25 cellular contexts compared by ENCODE assay signal in genomic region chr15:68786753-68787152, GRCh38. TPM values are rescaled to one million over a fixed set of nuclear protein-coding genes. Genes with fewer than 3 reads are reported as not detected.
DNase-seq lines count a peak whose midpoint lies in the region; ATAC-seq and TF ChIP-seq lines count a peak whose summit lies in the region.
"Had no signal": no experiment of that assay in that cellular context is flagged by ENCODE, and none has a peak within 500 bp of the region (broad histone marks: within the 10 kb centered on the region; RNA-seq: fewer than 3 reads in every experiment).

No MANE protein-coding gene starts in this region.

- no peaks in the 10 kb centered on the region for H3K27me3 Mint-ChIP-seq in natural killer cell treated with Interleukin-12 subunit alpha and Interleukin-12 subunit beta and Interleukin-15 and Interleukin-18, amount 100 ng/mL, for 72 hours
- no peaks in the 10 kb centered on the region for H3K27me3 Mint-ChIP-seq in natural killer cell (ENCODE audit: low read depth in 2 of 2)
- H3K27me3 Mint-ChIP-seq in activated T-helper 1 cell treated with anti-CD3 and anti-CD28 coated beads, Interleukin-12 subunit alpha, Interleukin-12 subunit beta, Interleukin-2, Interleukin-4 antibody, amounts not matched to agents 30 ng/mL and 10 ng/mL and 1 ng/mL, durations not matched to agents 14 hours and 24 hours and 36 hours (ENCODE audit: insufficient read depth): no peaks in the 10 kb centered on the region
- H3K27me3 Mint-ChIP-seq: brain had no signal

- H3K4me1 Mint-ChIP-seq in natural killer cell treated with Interleukin-12 subunit alpha and Interleukin-12 subunit beta and Interleukin-15 and Interleukin-18, amount 100 ng/mL, for 72 hours (ENCODE audit: low read depth in 2 of 2): peaks cover 81% of the 10 kb centered on the region in 2 donors
- peaks cover 71 to 82% of the 10 kb centered on the region in 2 donors for H3K4me1 Mint-ChIP-seq in natural killer cell
- H3K4me1 Mint-ChIP-seq in activated T-helper 1 cell treated with anti-CD3 and anti-CD28 coated beads, Interleukin-12 subunit alpha, Interleukin-12 subunit beta, Interleukin-2, Interleukin-4 antibody, amounts not matched to agents 30 ng/mL and 10 ng/mL and 1 ng/mL, durations not matched to agents 14 hours and 24 hours and 36 hours (ENCODE audit: low read depth): peaks cover 71% of the 10 kb centered on the region

- H3K4me3 Mint-ChIP-seq in natural killer cell treated with Interleukin-12 subunit alpha and Interleukin-12 subunit beta and Interleukin-15 and Interleukin-18, amount 100 ng/mL, for 72 hours: no peak overlapping the region
- no peak overlapping the region for H3K4me3 Mint-ChIP-seq in natural killer cell
- H3K4me3 Mint-ChIP-seq in activated T-helper 1 cell treated with anti-CD3 and anti-CD28 coated beads, Interleukin-12 subunit alpha, Interleukin-12 subunit beta, Interleukin-2, Interleukin-4 antibody, amounts not matched to agents 30 ng/mL and 10 ng/mL and 1 ng/mL, durations not matched to agents 14 hours and 24 hours and 36 hours: no peak overlapping the region
- H3K4me3 Mint-ChIP-seq: brain, H9, neural crest cell, WTC11 had no signal

- peaks cover 12% of the 10 kb centered on the region for H3K36me3 Mint-ChIP-seq in natural killer cell treated with Interleukin-12 subunit alpha and Interleukin-12 subunit beta and Interleukin-15 and Interleukin-18, amount 100 ng/mL, for 72 hours
- no peaks in the 10 kb centered on the region for H3K36me3 Mint-ChIP-seq in natural killer cell
- peaks cover 52% of the 10 kb centered on the region for H3K36me3 Mint-ChIP-seq in activated T-helper 1 cell treated with anti-CD3 and anti-CD28 coated beads, Interleukin-12 subunit alpha, Interleukin-12 subunit beta, Interleukin-2, Interleukin-4 antibody, amounts not matched to agents 30 ng/mL and 10 ng/mL and 1 ng/mL, durations not matched to agents 14 hours and 24 hours and 36 hours (ENCODE audit: low read depth)

- DNase-seq in natural killer cell treated with Interleukin-12 subunit alpha and Interleukin-12 subunit beta and Interleukin-15 and Interleukin-18, amount 100 ng/mL, for 72 hours (ENCODE audit: low spot score): no peak
- DNase-seq in natural killer cell (no peak), mesenteric fat pad (ENCODE audit: low spot score) (peak; percentile 71), middle frontal gyrus (ENCODE audit: extremely low spot score, low spot score) (no peak), NCI-H1092 treated with DMSO at 0.1 percent for 48 hours (lab: John Stamatoyannopoulos, UW) (no peak)
- no peak for DNase-seq in activated T-helper 1 cell treated with anti-CD3 and anti-CD28 coated beads, Interleukin-12 subunit alpha, Interleukin-12 subunit beta, Interleukin-2, Interleukin-4 antibody, amounts not matched to agents 30 ng/mL and 10 ng/mL and 1 ng/mL, durations not matched to agents 14 hours and 24 hours and 36 hours (ENCODE audit: low spot score)
- DNase-seq: activated CD4-positive, alpha-beta T cell treated with anti-CD3 and anti-CD28 coated beads, Interleukin-2, amount 50 U/mL, for 4 hours; activated effector memory CD4-positive, alpha-beta T cell treated with anti-CD3 and anti-CD28 coated beads, Interleukin-2, amount 50 U/mL, for 16 hours; H9; KBM-7; left ventricle myocardium superior; MG63; NCI-H2029; NCI-H2227 treated with DMSO at 0.1 percent for 48 hours; Peyer's patch; right cardiac atrium; SHP77 treated with DMSO at 0.1 percent for 48 hours; stimulated activated CD4-positive, alpha-beta T cell treated with anti-CD3 and anti-CD28 coated beads, Interleukin-12 subunit alpha, Interleukin-12 subunit beta, amount 100 ng/mL, for 4 hours; stimulated activated CD4-positive, alpha-beta T cell treated with anti-CD3 and anti-CD28 coated beads, Interleukin-4, amount 100 ng/mL, for 1 hour; T1000 had no signal

- no peak for TF ChIP-seq CTCF in natural killer cell (IDR thresholded peaks at IDR 0.05)

- H3K27ac Mint-ChIP-seq in natural killer cell treated with Interleukin-12 subunit alpha and Interleukin-12 subunit beta and Interleukin-15 and Interleukin-18, amount 100 ng/mL, for 72 hours: peak overlapping the region; percentile 21 to 100
- H3K27ac Mint-ChIP-seq in natural killer cell: peak overlapping the region in 1 of 2 donors; percentile 67
- H3K27ac Mint-ChIP-seq in activated T-helper 1 cell treated with anti-CD3 and anti-CD28 coated beads, Interleukin-12 subunit alpha, Interleukin-12 subunit beta, Interleukin-2, Interleukin-4 antibody, amounts not matched to agents 30 ng/mL and 10 ng/mL and 1 ng/mL, durations not matched to agents 14 hours and 24 hours and 36 hours: peak overlapping the region; percentile 29
- H3K27ac Mint-ChIP-seq: WTC11 had no signal

- no peak for ATAC-seq in natural killer cell treated with Interleukin-12 subunit alpha and Interleukin-12 subunit beta and Interleukin-15 and Interleukin-18, amount 100 ng/mL, for 72 hours
- ATAC-seq in natural killer cell (no peak), HG02763 (IDR thresholded peaks at IDR 0.05; ENCODE audit: unreplicated experiment) (no peak), GM18867 (IDR thresholded peaks at IDR 0.05; ENCODE audit: unreplicated experiment) (no peak)
- ATAC-seq: left ventricle myocardium superior, right cardiac atrium, WTC11 had no signal

- intact Hi-C loops in natural killer cell (cut with micrococcal nuclease): no loop called here
- intact Hi-C loops in activated T-helper 1 cell treated with anti-CD3 and anti-CD28 coated beads, Interleukin-12 subunit alpha, Interleukin-12 subunit beta, Interleukin-2, Interleukin-4 antibody, amounts not matched to agents 30 ng/mL and 10 ng/mL and 1 ng/mL, durations not matched to agents 14 hours and 24 hours and 36 hours (cut with micrococcal nuclease): no loop called here

- H3K9me3 Mint-ChIP-seq in natural killer cell treated with Interleukin-12 subunit alpha and Interleukin-12 subunit beta and Interleukin-15 and Interleukin-18, amount 100 ng/mL, for 72 hours: peaks cover 3% of the 10 kb centered on the region
- no peaks in the 10 kb centered on the region for H3K9me3 Mint-ChIP-seq in natural killer cell
- no peaks in the 10 kb centered on the region for H3K9me3 Mint-ChIP-seq in activated T-helper 1 cell treated with anti-CD3 and anti-CD28 coated beads, Interleukin-12 subunit alpha, Interleukin-12 subunit beta, Interleukin-2, Interleukin-4 antibody, amounts not matched to agents 30 ng/mL and 10 ng/mL and 1 ng/mL, durations not matched to agents 14 hours and 24 hours and 36 hours
- H3K9me3 Mint-ChIP-seq: brain, neural crest cell, WTC11 had no signal

RNA-seq across cellular contexts. Expression of gene ANP32A, which starts 33.9 kb away (rescaled TPM):
- total RNA-seq in natural killer cell treated with Interleukin-12 subunit alpha and Interleukin-12 subunit beta and Interleukin-15 and Interleukin-18, amount 100 ng/mL, for 72 hours: 100 to 1,000 TPM; 208 to 278 TPM
- total RNA-seq in natural killer cell (100 to 1,000 TPM; 133 to 150 (median 148) TPM), mesenteric fat pad (92.6 TPM)
- 275 TPM in 2 replicates for total RNA-seq in activated T-helper 1 cell treated with anti-CD3 and anti-CD28 coated beads, Interleukin-12 subunit alpha, Interleukin-12 subunit beta, Interleukin-2, Interleukin-4 antibody, amounts not matched to agents 30 ng/mL and 10 ng/mL and 1 ng/mL, durations not matched to agents 14 hours and 24 hours and 36 hours
